Comparison of ENCODE assay signal across 1 cellular context in genomic region chr1:97350662-97351061, GRCh38.
TF ChIP-seq lines count a peak whose summit lies in the region.

No MANE protein-coding gene starts in this region.

TF ChIP-seq in A549, 52 proteins besides CTCF, POLR2A, EP300 and RAD21:
- TF ChIP-seq, protein P1, sequence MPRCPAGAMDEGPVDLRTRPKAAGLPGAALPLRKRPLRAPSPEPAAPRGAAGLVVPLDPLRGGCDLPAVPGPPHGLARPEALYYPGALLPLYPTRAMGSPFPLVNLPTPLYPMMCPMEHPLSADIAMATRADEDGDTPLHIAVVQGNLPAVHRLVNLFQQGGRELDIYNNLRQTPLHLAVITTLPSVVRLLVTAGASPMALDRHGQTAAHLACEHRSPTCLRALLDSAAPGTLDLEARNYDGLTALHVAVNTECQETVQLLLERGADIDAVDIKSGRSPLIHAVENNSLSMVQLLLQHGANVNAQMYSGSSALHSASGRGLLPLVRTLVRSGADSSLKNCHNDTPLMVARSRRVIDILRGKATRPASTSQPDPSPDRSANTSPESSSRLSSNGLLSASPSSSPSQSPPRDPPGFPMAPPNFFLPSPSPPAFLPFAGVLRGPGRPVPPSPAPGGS (IDR thresholded peaks at IDR 0.05): no peak
- TF ChIP-seq E2F6 (IDR thresholded peaks at IDR 0.05; ENCODE audit: borderline replicate concordance, low read depth) (no peak), RARB (CRISPR knock-in tag; IDR thresholded peaks at IDR 0.05) (no peak), ZNF302 (CRISPR knock-in tag; IDR thresholded peaks at IDR 0.05) (no peak), FOSL2 (IDR thresholded peaks at IDR 0.05) (no peak), FOSL2 (CRISPR knock-in tag; IDR thresholded peaks at IDR 0.05) (no peak), KDM1A (IDR thresholded peaks at IDR 0.05; ENCODE audit: low read depth) (no peak), HOXB5 (CRISPR knock-in tag; IDR thresholded peaks at IDR 0.05) (no peak), BHLHE40 (IDR thresholded peaks at IDR 0.05; ENCODE audit: low read depth, low read length) (no peak), HOXA7 (CRISPR knock-in tag; IDR thresholded peaks at IDR 0.05) (no peak), HOXB13 (CRISPR knock-in tag; IDR thresholded peaks at IDR 0.05; ENCODE audit: low read depth) (no peak), PBX3 (IDR thresholded peaks at IDR 0.05) (no peak), FOXS1 (CRISPR knock-in tag; IDR thresholded peaks at IDR 0.05) (no peak), FOSB (CRISPR knock-in tag; IDR thresholded peaks at IDR 0.05) (no peak), HDAC2 (IDR thresholded peaks at IDR 0.05) (no peak), CBX8 (IDR thresholded peaks at IDR 0.05) (no peak)
- TF ChIP-seq, protein P2, sequence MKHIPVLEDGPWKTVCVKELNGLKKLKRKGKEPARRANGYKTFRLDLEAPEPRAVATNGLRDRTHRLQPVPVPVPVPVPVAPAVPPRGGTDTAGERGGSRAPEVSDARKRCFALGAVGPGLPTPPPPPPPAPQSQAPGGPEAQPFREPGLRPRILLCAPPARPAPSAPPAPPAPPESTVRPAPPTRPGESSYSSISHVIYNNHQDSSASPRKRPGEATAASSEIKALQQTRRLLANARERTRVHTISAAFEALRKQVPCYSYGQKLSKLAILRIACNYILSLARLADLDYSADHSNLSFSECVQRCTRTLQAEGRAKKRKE (CRISPR knock-in tag; IDR thresholded peaks at IDR 0.05; ENCODE audit: low read depth): no peak
- TF ChIP-seq, protein P3, sequence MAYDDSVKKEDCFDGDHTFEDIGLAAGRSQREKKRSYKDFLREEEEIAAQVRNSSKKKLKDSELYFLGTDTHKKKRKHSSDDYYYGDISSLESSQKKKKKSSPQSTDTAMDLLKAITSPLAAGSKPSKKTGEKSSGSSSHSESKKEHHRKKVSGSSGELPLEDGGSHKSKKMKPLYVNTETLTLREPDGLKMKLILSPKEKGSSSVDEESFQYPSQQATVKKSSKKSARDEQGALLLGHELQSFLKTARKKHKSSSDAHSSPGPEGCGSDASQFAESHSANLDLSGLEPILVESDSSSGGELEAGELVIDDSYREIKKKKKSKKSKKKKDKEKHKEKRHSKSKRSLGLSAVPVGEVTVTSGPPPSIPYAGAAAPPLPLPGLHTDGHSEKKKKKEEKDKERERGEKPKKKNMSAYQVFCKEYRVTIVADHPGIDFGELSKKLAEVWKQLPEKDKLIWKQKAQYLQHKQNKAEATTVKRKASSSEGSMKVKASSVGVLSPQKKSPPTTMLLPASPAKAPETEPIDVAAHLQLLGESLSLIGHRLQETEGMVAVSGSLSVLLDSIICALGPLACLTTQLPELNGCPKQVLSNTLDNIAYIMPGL (CRISPR knock-in tag; IDR thresholded peaks at IDR 0.05; ENCODE audit: borderline replicate concordance): no peak
TF ChIP-seq in A549: peak in this region for 0.
